In genomic region chr16:11193494-11193893, GRCh38 we compare ENCODE assay signal across 1 cellular context.
TF ChIP-seq lines count a peak whose summit lies in the region.

No MANE protein-coding gene starts in this region.

TF ChIP-seq in HepG2, 621 proteins besides CTCF, POLR2A, EP300 and RAD21 (continued from another document):
- TF ChIP-seq, protein P1, sequence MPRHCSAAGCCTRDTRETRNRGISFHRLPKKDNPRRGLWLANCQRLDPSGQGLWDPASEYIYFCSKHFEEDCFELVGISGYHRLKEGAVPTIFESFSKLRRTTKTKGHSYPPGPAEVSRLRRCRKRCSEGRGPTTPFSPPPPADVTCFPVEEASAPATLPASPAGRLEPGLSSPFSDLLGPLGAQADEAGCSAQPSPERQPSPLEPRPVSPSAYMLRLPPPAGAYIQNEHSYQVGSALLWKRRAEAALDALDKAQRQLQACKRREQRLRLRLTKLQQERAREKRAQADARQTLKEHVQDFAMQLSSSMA (CRISPR knock-in tag; IDR thresholded peaks at IDR 0.05), result no peak
- TF ChIP-seq TBL1XR1 (IDR thresholded peaks at IDR 0.05; ENCODE audit: borderline replicate concordance, low read length, partially characterized antibody) (no peak), CREB1 (IDR thresholded peaks at IDR 0.05) (peak; percentile 25; the same call in 1 of the 2 replicates), CREB1 (CRISPR knock-in tag; IDR thresholded peaks at IDR 0.05) (no peak), ZBTB21 (CRISPR knock-in tag; IDR thresholded peaks at IDR 0.05) (no peak), PLRG1 (conservative IDR thresholded peaks at IDR 0.05) (peak; percentile 95; the same call in 1 of the 2 replicates), NONO (IDR thresholded peaks at IDR 0.05) (0 out of 2 replicates have a peak, but pooled peaks have one; percentile 77), NONO (CRISPR knock-in tag; conservative IDR thresholded peaks at IDR 0.05) (no peak), ZNF781 (CRISPR knock-in tag; IDR thresholded peaks at IDR 0.05; ENCODE audit: borderline replicate concordance, not compliant biosample characterization) (no peak), ZNF282 (IDR thresholded peaks at IDR 0.05; ENCODE audit: partially characterized antibody) (no peak), ATM (IDR thresholded peaks at IDR 0.05; ENCODE audit: borderline replicate concordance) (no peak), ATF7 (IDR thresholded peaks at IDR 0.05) (peak; percentile 14; the same call in 1 of the 2 replicates), ATF7 (CRISPR knock-in tag; IDR thresholded peaks at IDR 0.05) (no peak)
- TF ChIP-seq, protein P2, sequence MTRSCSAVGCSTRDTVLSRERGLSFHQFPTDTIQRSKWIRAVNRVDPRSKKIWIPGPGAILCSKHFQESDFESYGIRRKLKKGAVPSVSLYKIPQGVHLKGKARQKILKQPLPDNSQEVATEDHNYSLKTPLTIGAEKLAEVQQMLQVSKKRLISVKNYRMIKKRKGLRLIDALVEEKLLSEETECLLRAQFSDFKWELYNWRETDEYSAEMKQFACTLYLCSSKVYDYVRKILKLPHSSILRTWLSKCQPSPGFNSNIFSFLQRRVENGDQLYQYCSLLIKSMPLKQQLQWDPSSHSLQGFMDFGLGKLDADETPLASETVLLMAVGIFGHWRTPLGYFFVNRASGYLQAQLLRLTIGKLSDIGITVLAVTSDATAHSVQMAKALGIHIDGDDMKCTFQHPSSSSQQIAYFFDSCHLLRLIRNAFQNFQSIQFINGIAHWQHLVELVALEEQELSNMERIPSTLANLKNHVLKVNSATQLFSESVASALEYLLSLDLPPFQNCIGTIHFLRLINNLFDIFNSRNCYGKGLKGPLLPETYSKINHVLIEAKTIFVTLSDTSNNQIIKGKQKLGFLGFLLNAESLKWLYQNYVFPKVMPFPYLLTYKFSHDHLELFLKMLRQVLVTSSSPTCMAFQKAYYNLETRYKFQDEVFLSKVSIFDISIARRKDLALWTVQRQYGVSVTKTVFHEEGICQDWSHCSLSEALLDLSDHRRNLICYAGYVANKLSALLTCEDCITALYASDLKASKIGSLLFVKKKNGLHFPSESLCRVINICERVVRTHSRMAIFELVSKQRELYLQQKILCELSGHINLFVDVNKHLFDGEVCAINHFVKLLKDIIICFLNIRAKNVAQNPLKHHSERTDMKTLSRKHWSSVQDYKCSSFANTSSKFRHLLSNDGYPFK (CRISPR knock-in tag; IDR thresholded peaks at IDR 0.05; ENCODE audit: borderline replicate concordance), result no peak
